Comparison of ENCODE assay signal across 9 cellular contexts in the genomic region with DNA sequence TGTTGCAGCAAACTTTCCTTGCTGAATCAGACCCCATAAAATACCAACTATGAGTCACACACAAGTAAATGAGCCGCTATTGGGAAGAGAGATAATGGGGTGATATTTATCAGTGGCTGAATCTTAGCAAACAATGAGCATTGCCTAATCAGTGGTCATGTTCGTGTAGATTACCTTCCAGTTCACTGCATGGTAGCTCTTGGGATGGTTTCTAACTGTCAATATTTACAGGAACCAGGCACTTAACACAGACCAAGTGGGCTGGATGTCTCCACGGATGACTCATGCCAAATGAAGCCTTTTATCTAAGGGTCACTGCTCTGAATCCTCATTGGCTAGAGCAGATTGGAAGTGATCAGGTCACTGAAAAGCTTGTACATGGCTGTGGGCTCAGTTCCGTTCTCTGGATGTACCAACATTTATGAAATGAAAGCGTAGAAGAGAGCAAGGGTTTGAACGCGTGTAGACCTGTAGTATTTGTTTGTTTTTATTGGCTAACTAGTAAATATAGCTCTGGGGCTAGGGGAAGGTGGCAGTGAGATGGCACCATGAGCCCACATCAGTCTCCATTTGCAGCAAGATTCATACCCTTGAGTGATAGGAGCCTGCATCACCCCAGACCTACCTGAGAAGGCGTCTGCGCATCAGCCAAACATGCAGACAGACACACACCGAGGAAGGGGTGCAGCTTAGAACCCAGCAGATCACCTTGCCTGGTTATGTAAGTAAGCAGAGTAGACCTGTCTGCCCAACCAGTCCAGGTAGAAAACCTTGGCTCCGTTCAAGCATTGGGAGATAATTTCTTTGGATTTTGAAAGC.
DNase-seq lines count a peak whose midpoint lies in the region; ATAC-seq and TF ChIP-seq lines count a peak whose summit lies in the region.
"Had no signal": no experiment of that assay in that cellular context is flagged by ENCODE, and none has a peak within 500 bp of the region (broad histone marks: within the 10 kb centered on the region; RNA-seq: fewer than 3 reads in every experiment).

No MANE protein-coding gene starts in this region.

- peaks cover 9% of the 10 kb centered on the region for H3K27me3 Mint-ChIP-seq in endothelial cell (ENCODE audit: unreplicated experiment)
- H3K27me3 Mint-ChIP-seq: central memory CD8-positive, alpha-beta T cell had no signal

- H3K4me3 ChIP-seq in HFF-Myc (replicated peaks; ENCODE audit: low read depth, low read length): no peak overlapping the region
- H3K4me3 ChIP-seq in retinal pigment epithelial cell (ENCODE audit: low read length): no peak overlapping the region

- no peak overlapping the region for H3K4me3 Mint-ChIP-seq in endothelial cell (ENCODE audit: unreplicated experiment)
- H3K4me3 Mint-ChIP-seq: central memory CD8-positive, alpha-beta T cell had no signal

- no peak overlapping the region for H3K27ac Mint-ChIP-seq in endothelial cell (ENCODE audit: unreplicated experiment)

- TF ChIP-seq CTCF in HFF-Myc (IDR thresholded peaks at IDR 0.05; ENCODE audit: low read depth, low read length, missing control alignments): no peak
- no peak for TF ChIP-seq CTCF in retinal pigment epithelial cell (conservative IDR thresholded peaks at IDR 0.05; ENCODE audit: low read depth, low read length)
- no peak for TF ChIP-seq CTCF in endothelial cell (IDR thresholded peaks at IDR 0.05; ENCODE audit: unreplicated experiment)

- peaks cover 65% of the 10 kb centered on the region for H3K4me1 Mint-ChIP-seq in endothelial cell (ENCODE audit: unreplicated experiment)

- H3K36me3 Mint-ChIP-seq in endothelial cell (ENCODE audit: low read depth, unreplicated experiment): no peaks in the 10 kb centered on the region

- H3K9me3 Mint-ChIP-seq in endothelial cell (ENCODE audit: unreplicated experiment): no peaks in the 10 kb centered on the region
- H3K9me3 Mint-ChIP-seq: central memory CD8-positive, alpha-beta T cell had no signal

- ATAC-seq in esophagus mucosa (peak; percentile 7), HG02981 (IDR thresholded peaks at IDR 0.05; ENCODE audit: unreplicated experiment) (no peak), GM21423 (IDR thresholded peaks at IDR 0.05; ENCODE audit: unreplicated experiment) (no peak)

- DNase-seq in A172 (ENCODE audit: low spot score) (peak; percentile 98), HFF-Myc (ENCODE audit: extremely low read depth, low read depth) (peak; percentile 85), SIG-M5 (lab: John Stamatoyannopoulos, UW) (peak; percentile 70), retinal pigment epithelial cell (ENCODE audit: low read depth) (peak; percentile 90), endothelial cell (ENCODE audit: low spot score) (no peak)
